ENCODE assay signal across 8 cellular contexts in the genomic region with DNA sequence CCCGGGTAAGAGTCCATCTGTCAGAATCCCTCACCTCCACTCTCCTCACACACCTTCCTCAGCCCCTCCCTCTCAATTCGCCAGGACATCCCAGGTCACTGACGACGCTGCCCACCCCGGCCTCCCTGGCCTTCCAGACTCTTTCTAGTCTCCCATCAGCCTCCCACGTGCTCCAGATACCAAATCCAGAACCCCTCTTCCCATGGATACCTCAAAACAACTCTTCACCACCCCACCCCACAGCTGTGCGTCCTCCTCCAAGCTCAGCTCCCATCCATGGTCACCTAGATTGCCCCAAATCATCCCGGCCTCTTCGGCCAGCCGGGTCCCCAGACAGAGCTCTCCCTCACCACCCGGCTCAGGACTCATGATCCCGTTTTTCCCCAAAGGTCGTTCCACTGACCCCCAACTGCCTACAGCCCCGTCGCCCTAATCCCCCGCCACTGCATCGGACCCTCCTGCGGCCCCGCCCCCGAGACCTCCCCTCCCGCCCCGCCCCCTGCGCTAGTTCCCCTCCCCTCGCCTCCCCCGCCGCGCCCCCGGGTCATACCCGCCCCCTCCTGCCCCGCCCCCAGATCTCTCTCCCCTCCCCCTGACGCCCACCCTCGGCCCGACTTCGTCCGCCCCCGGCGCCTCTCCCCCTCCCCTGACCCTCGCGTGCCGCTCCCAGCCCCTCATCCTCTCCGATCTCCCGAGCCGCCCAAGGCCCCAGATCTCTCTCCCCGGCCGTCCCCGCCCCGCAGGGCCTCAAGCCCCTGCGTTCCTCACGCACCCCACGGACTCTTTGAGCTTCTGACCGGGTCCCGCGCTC. TPM values are rescaled to one million over a fixed set of nuclear protein-coding genes. Genes with fewer than 3 reads are reported as not detected.
DNase-seq lines count a peak whose midpoint lies in the region; ATAC-seq and TF ChIP-seq lines count a peak whose summit lies in the region.

No MANE protein-coding gene starts in this region.

- H3K27ac ChIP-seq in layer of hippocampus (ENCODE audit: low read depth, low read length): peak overlapping the region; percentile 82

- peak overlapping the region; percentile 85 for H3K27ac Mint-ChIP-seq in activated naive CD4-positive, alpha-beta T cell treated with anti-CD3 and anti-CD28 coated beads for 36 hours
- H3K27ac Mint-ChIP-seq in T-helper 17 cell: peak overlapping the region; percentile 96

- DNase-seq in activated naive CD4-positive, alpha-beta T cell treated with anti-CD3 and anti-CD28 coated beads for 36 hours: no peak
- DNase-seq in activated naive CD4-positive, alpha-beta T cell treated with Interleukin-2 at 50 U/mL for 16 hours: no peak
- peak; percentile 8 for DNase-seq in HT-29 (ENCODE audit: low spot score)
- DNase-seq in T-helper 17 cell: peak; percentile 35 to 59 (median 52)
- peak; percentile 78 for DNase-seq in choroid plexus epithelial cell (ENCODE audit: low read depth)
- peak; percentile 46 to 57 for DNase-seq in stimulated activated CD4-positive, alpha-beta T cell treated with anti-CD3 and anti-CD28 coated beads, Interleukin-4, amount 100 ng/mL, for 4 hours
- DNase-seq in NCI-H774 (lab: John Stamatoyannopoulos, UW): no peak

- no peaks in the 10 kb centered on the region for H3K9me3 ChIP-seq in T-helper 17 cell (ENCODE audit: control insufficient read depth, low read length, poor library complexity, severe bottlenecking)

- no peak for TF ChIP-seq CTCF in choroid plexus epithelial cell (conservative IDR thresholded peaks at IDR 0.05; ENCODE audit: low read depth, low read length)

- H3K4me1 Mint-ChIP-seq in activated naive CD4-positive, alpha-beta T cell treated with anti-CD3 and anti-CD28 coated beads for 36 hours (ENCODE audit: low read depth): peaks cover 12% of the 10 kb centered on the region
- peaks cover 19% of the 10 kb centered on the region for H3K4me1 Mint-ChIP-seq in T-helper 17 cell

- peak; percentile 33 for ATAC-seq in T-helper 17 cell

- no peaks in the 10 kb centered on the region for H3K36me3 Mint-ChIP-seq in activated naive CD4-positive, alpha-beta T cell treated with anti-CD3 and anti-CD28 coated beads for 36 hours (ENCODE audit: low read depth)
- H3K36me3 Mint-ChIP-seq in T-helper 17 cell (ENCODE audit: low read depth): peaks cover 2% of the 10 kb centered on the region

- peak overlapping the region; percentile 86 for H3K4me3 Mint-ChIP-seq in activated naive CD4-positive, alpha-beta T cell treated with anti-CD3 and anti-CD28 coated beads for 36 hours
- peak overlapping the region; percentile 97 for H3K4me3 Mint-ChIP-seq in T-helper 17 cell

- H3K27me3 Mint-ChIP-seq in activated naive CD4-positive, alpha-beta T cell treated with anti-CD3 and anti-CD28 coated beads for 36 hours (ENCODE audit: low read depth): no peaks in the 10 kb centered on the region
- H3K27me3 Mint-ChIP-seq in T-helper 17 cell: no peaks in the 10 kb centered on the region

- H3K9me3 Mint-ChIP-seq in activated naive CD4-positive, alpha-beta T cell treated with anti-CD3 and anti-CD28 coated beads for 36 hours: no peaks in the 10 kb centered on the region

- intact Hi-C loops in activated naive CD4-positive, alpha-beta T cell treated with anti-CD3 and anti-CD28 coated beads for 36 hours (cut with micrococcal nuclease): loop anchor here (1.0 to 5.0 kb wide), 4 partner anchors 14 to 335 kb away; partner anchors contain the start of genes CHAF1A, FEM1A and YJU2

- H3K4me3 ChIP-seq in choroid plexus epithelial cell (ENCODE audit: low read depth, low read length): peak overlapping the region; percentile 77

- CTCF ChIA-PET in activated naive CD4-positive, alpha-beta T cell treated with anti-CD3 and anti-CD28 coated beads for 36 hours (lab: Charles Lee): interaction anchor here (0.6 to 1.5 kb wide), 2 partner anchors 66 to 655 kb away, joined by 3 read pairs; no protein-coding TSS in a partner anchor

- H3K27me3 ChIP-seq in layer of hippocampus (ENCODE audit: control insufficient read depth, insufficient read depth, low read length): no peaks in the 10 kb centered on the region

RNA-seq across cellular contexts. Expression of gene UBXN6, which starts 0.5 kb away (rescaled TPM):
- 10 to 100 TPM; 28.7 to 36.2 TPM for total RNA-seq in activated naive CD4-positive, alpha-beta T cell treated with anti-CD3 and anti-CD28 coated beads for 36 hours
- total RNA-seq in HT-29 (2014; rRNA removed; shearing (Covaris generic)): 84.8 and 85.4 TPM in 2 replicates
- 10 to 100 TPM; 49.5 to 68.7 TPM for total RNA-seq in T-helper 17 cell

RNA-seq across cellular contexts. Expression of gene HDGFL2, which starts 15.0 kb away (rescaled TPM):
- total RNA-seq in activated naive CD4-positive, alpha-beta T cell treated with anti-CD3 and anti-CD28 coated beads for 36 hours: 10 to 100 TPM; 43.0 to 43.5 TPM
- 56.1 and 67.0 TPM in 2 replicates for total RNA-seq in HT-29 (2014; rRNA removed; shearing (Covaris generic))
- total RNA-seq in T-helper 17 cell: 10 to 100 TPM; 22.0 to 26.5 TPM

RNA-seq across cellular contexts. Expression of gene CHAF1A, which starts 54.6 kb away (rescaled TPM):
- total RNA-seq in activated naive CD4-positive, alpha-beta T cell treated with anti-CD3 and anti-CD28 coated beads for 36 hours: 10 to 100 TPM; 57.3 to 65.1 TPM
- 49.7 and 63.7 TPM in 2 replicates for total RNA-seq in HT-29 (2014; rRNA removed; shearing (Covaris generic))
- 10 to 100 TPM; 25.5 to 33.4 TPM for total RNA-seq in T-helper 17 cell

RNA-seq across cellular contexts. Expression of gene SH3GL1, which starts 56.7 kb away (rescaled TPM):
- total RNA-seq in activated naive CD4-positive, alpha-beta T cell treated with anti-CD3 and anti-CD28 coated beads for 36 hours: 10 to 100 TPM; 31.7 to 32.1 TPM
- total RNA-seq in HT-29 (2014; rRNA removed; shearing (Covaris generic)): 43.5 and 55.5 TPM in 2 replicates
- 10 to 100 TPM; 51.1 to 56.6 TPM for total RNA-seq in T-helper 17 cell

Comparison
In these comparisons a context has a peak if more than half of its experiments do, and no peak if none do; other contexts are left out.
1. DNase-seq: peak in HT-29 (single experiment), T-helper 17 cell (3 of 3), choroid plexus epithelial cell (single experiment) and stimulated activated CD4-positive, alpha-beta T cell treated with anti-CD3 and anti-CD28 coated beads, Interleukin-4, amount 100 ng/mL, for 4 hours (2 of 2); none in activated naive CD4-positive, alpha-beta T cell treated with anti-CD3 and anti-CD28 coated beads for 36 hours (single experiment), activated naive CD4-positive, alpha-beta T cell treated with Interleukin-2 at 50 U/mL for 16 hours (single experiment) and NCI-H774 (single experiment).